ENCODE assay signal across 9 cellular contexts in the genomic region with DNA sequence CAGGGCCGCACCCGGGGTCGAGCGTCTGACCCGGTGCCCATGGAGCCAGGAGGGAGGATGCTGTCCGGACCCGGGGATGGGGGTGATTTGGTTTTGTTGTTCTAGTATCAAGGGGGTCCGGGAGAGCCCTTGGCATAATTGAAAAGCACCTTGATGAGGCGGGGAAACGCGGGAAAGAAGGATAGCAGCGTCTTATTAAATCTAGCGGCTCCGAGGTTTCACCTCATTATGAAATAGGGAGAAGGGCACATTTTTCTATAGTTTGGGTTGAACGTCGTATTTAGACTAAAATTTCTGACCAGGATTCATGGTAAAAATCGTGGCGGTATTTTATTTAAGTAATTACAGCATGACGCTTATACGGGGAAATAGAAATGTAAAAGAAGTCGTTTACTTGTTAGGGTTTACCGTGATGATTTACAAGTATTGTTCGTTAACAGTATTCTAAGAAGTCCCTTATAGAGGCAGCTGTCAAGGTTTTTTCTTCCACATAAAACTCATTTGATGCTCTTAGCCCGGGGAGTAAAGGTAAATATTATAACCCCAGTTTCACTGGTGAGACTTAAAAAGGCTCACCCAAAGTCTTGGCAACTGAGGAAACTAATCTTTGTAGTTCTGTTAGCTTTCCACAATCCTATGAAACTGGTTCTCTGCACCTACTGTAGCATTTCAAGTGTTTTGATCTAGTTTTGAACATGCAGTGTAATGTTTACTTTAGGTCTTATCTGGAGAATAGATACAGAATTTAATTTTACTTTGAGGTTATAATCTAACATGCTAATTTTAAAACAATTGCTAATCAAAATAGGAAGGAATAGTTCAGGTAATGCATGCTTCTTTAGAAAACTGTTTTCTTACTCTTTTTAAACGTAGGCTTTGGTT. TPM values are rescaled to one million over a fixed set of nuclear protein-coding genes. Genes with fewer than 3 reads are reported as not detected.
DNase-seq lines count a peak whose midpoint lies in the region; ATAC-seq, FAIRE-seq and TF ChIP-seq lines count a peak whose summit lies in the region.
"Had no signal": no experiment of that assay in that cellular context is flagged by ENCODE, and none has a peak within 500 bp of the region (broad histone marks: within the 10 kb centered on the region; RNA-seq: fewer than 3 reads in every experiment).

No MANE protein-coding gene starts in this region.

- DNase-seq in NCI-H1694 (lab: John Stamatoyannopoulos, UW) (peak; percentile 41), NCI-H1694 treated with DMSO at 0.1 percent for 48 hours (lab: John Stamatoyannopoulos, UW) (no peak), SJCRH30 (peak in 1 of 2 experiments; percentile 9), esophagus muscularis mucosa (ENCODE audit: extremely low spot score) (no peak), psoas muscle (no peak), posterior vena cava (ENCODE audit: low spot score) (no peak), GM12891 (ENCODE audit: insufficient read length, low spot score) (no peak), iPS-NIHi11 (ENCODE audit: low spot score) (no peak)

- FAIRE-seq in GM12891 (lab: Jason Lieb, UNC): no peak

- H3K9me3 ChIP-seq in SJCRH30 (replicated peaks): no peaks in the 10 kb centered on the region
- H3K9me3 ChIP-seq in esophagus muscularis mucosa: no peaks in the 10 kb centered on the region
- H3K9me3 ChIP-seq in psoas muscle: no peaks in the 10 kb centered on the region

- TF ChIP-seq EP300 in esophagus muscularis mucosa (IDR thresholded peaks at IDR 0.05): no peak

- H3K4me1 ChIP-seq in SJCRH30 (no peaks in the 10 kb centered on the region; the same call in 1 of the 2 replicates), esophagus muscularis mucosa (peaks cover 49 to 54% (median 53%) of the 10 kb centered on the region in 4 donors), psoas muscle (peaks cover 42% of the 10 kb centered on the region)

- WGBS in esophagus muscularis mucosa: 1% methylated on average over 25 of the region's 25 CpGs
- 0 to 1% (median 0%) methylated on average over 25 of the region's 25 CpGs for WGBS in psoas muscle, 3 donors

- intact Hi-C loops in esophagus muscularis mucosa (cut with DNase I): no loop called here
- intact Hi-C loops in psoas muscle (cut with DNase I): no loop called here
- intact Hi-C loops in posterior vena cava (cut with DNase I): no loop called here

- peak overlapping the region; percentile 93 for H3K27ac ChIP-seq in SJCRH30
- H3K27ac ChIP-seq in esophagus muscularis mucosa (replicated peaks in 1 of 4): peak overlapping the region; percentile 85 to 98 (median 98)
- peak overlapping the region; percentile 98 for H3K27ac ChIP-seq in psoas muscle

- ATAC-seq in psoas muscle: no peak

- TF ChIP-seq POLR2A in esophagus muscularis mucosa (IDR thresholded peaks at IDR 0.05; ENCODE audit: low read depth) (no peak), GM12891 (IDR thresholded peaks at IDR 0.05; ENCODE audit: low read depth, low read length) (no peak)

- H3K27me3 ChIP-seq in SJCRH30 (no peaks in the 10 kb centered on the region), esophagus muscularis mucosa (no peaks in the 10 kb centered on the region), psoas muscle (ENCODE audit: insufficient read depth in 3 of 3, low read length in 2 of 3) (no peaks in the 10 kb centered on the region)

- TF ChIP-seq CTCF in esophagus muscularis mucosa (IDR thresholded peaks at IDR 0.05) (no peak), psoas muscle (IDR thresholded peaks at IDR 0.05) (no peak)

- H3K4me3 ChIP-seq in SJCRH30: peak overlapping the region; percentile 81
- peak overlapping the region; percentile 69 to 91 (median 84) for H3K4me3 ChIP-seq in esophagus muscularis mucosa
- H3K4me3 ChIP-seq in psoas muscle: peak overlapping the region; percentile 92

- H3K36me3 ChIP-seq in SJCRH30: no peaks in the 10 kb centered on the region; the same call in 1 of the 2 replicates
- no peaks in the 10 kb centered on the region for H3K36me3 ChIP-seq in esophagus muscularis mucosa
- H3K36me3 ChIP-seq in psoas muscle (ENCODE audit: insufficient read depth in 1 of 2, low read depth in 1 of 2): peaks cover 0 to 2% of the 10 kb centered on the region in 2 donors

TF ChIP-seq in GM12891, 5 proteins besides CTCF, POLR2A, EP300 and RAD21:
- TF ChIP-seq SPI1 (IDR thresholded peaks at IDR 0.05; ENCODE audit: low read depth, low read length) (no peak), POLR2AphosphoS5 (IDR thresholded peaks at IDR 0.05; ENCODE audit: low read depth, low read length) (no peak), PAX5 (IDR thresholded peaks at IDR 0.05; ENCODE audit: insufficient read depth, low read length, severe bottlenecking) (no peak), TAF1 (IDR thresholded peaks at IDR 0.05; ENCODE audit: low read depth, low read length) (no peak), POU2F2 (IDR thresholded peaks at IDR 0.05; ENCODE audit: low read depth, low read length) (no peak)

RNA-seq across cellular contexts. Expression of gene LUC7L3, which starts 0.8 kb away (rescaled TPM):
- 54.9 and 84.7 TPM in 2 replicates for total RNA-seq in SJCRH30 (2014; rRNA removed; shearing (Covaris generic))
- total RNA-seq in esophagus muscularis mucosa (10 to 100 TPM; 28.8 to 65.6 (median 38.9) TPM), psoas muscle (10 to 100 TPM; 25.4 to 55.9 (median 49.9) TPM), posterior vena cava (10 to 100 TPM; 82.0 to 92.5 TPM)
- polyA plus RNA-seq in psoas muscle: 100 to 1,000 TPM in 1 of 3 donors, 10 to 100 TPM in 2; 33.4 to 108 (median 49.2) TPM
- polyA plus RNA-seq in GM12891 (2012; ENCODE audit: low read depth, missing spikeins): 147 TPM

RNA-seq across cellular contexts. Expression of gene ANKRD40, which starts 12.5 kb away (rescaled TPM):
- 42.3 and 48.1 TPM in 2 replicates for total RNA-seq in SJCRH30 (2014; rRNA removed; shearing (Covaris generic))
- total RNA-seq in esophagus muscularis mucosa (10 to 100 TPM; 73.1 to 96.2 (median 87.4) TPM), psoas muscle (100 to 1,000 TPM in 3 of 4 donors, 10 to 100 TPM in 1; 91.8 to 132 (median 112) TPM), posterior vena cava (10 to 100 TPM; 57.4 to 77.3 TPM)
- 100 to 1,000 TPM in 1 of 3 donors, 10 to 100 TPM in 2; 42.6 to 155 (median 46.6) TPM for polyA plus RNA-seq in psoas muscle
- 4.9 TPM for polyA plus RNA-seq in GM12891 (2012; ENCODE audit: low read depth, missing spikeins)

RNA-seq across cellular contexts. Expression of gene ANKRD40CL, which starts 47.2 kb away (rescaled TPM):
- not detected in 2 replicates for total RNA-seq in SJCRH30 (2014; rRNA removed; shearing (Covaris generic))
- total RNA-seq in esophagus muscularis mucosa: under 1 TPM in 1 of 4 donors, not detected in 3; 0.11 TPM
- total RNA-seq in psoas muscle: not detected
- polyA plus RNA-seq in psoas muscle: not detected
- total RNA-seq in posterior vena cava: not detected
- polyA plus RNA-seq in GM12891 (2012; ENCODE audit: low read depth, missing spikeins): not detected
- total RNA-seq: Daoy had no signal
